In the genomic region with DNA sequence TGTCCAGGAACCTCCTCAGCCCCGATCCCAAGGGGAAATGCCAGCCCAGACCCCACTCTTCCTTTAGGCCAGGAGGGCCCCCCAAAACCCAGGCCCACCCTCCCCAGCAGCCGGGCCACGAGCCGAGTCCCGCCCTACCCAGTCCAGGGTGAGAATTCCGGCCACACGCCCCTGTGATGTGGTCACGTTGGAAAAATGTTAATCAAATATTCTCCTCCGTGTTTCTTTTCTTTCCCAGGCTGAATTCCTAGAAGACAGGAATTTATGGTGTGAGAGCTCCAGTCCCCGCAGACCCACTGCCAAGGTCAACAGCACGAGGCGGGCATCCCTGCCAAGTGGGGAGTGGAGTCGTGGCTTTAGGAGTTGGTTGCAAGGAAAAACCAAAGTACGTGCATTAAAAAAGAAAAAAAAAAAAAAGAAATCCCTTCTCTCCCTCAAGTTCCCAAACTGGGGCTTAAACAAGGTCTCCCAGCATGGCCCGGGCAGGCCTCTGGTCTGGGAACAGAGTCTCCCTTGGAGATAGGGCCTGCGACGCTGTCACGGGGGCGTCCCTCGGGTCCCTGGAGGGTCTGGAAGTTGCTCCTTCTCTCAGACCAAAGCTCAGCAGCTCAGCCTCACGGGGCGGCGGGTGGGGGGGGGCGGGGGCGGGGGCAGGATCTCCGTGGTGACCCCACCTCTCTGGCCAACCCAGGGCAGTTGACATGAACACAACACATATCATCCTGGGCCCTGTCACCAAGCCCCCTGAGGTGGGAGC, we compare ENCODE assay signal across 15 cellular contexts. TPM values are rescaled to one million over a fixed set of nuclear protein-coding genes. Genes with fewer than 3 reads are reported as not detected.
A peak's percentile ranks its signal among the peaks of the same experiment; 100 is the strongest.
DNase-seq lines count a peak whose midpoint lies in the region; ATAC-seq and FAIRE-seq lines count a peak whose summit lies in the region.
"Had no signal": no experiment of that assay in that cellular context is flagged by ENCODE, and none has a peak within 500 bp of the region (broad histone marks: within the 10 kb centered on the region; RNA-seq: fewer than 3 reads in every experiment).

No MANE protein-coding gene starts in this region.

- DNase-seq in SKM-1 treated with dmso at 0.1 percent for 144 hours (lab: John Stamatoyannopoulos, UW; ENCODE audit: unreplicated experiment) (peak; percentile 23), SKM-1 (lab: John Stamatoyannopoulos, UW; ENCODE audit: unreplicated experiment) (no peak), dermis blood vessel endothelial cell (peak; percentile 61), mucosa of gallbladder (ENCODE audit: low spot score) (peak; percentile 57), urothelium cell line (ENCODE audit: low spot score) (peak; percentile 58), islet precursor cell (no peak)
- DNase-seq: 8988T; activated CD4-positive, alpha-beta T cell treated with anti-CD3 and anti-CD28 coated beads, Interleukin-2, amount 50 U/mL, for 1 hour; activated naive CD4-positive, alpha-beta T cell treated with anti-CD3 and anti-CD28 coated beads for 36 hours; DMS79 treated with DMSO at 0.1 percent for 48 hours; KBM-7; NCI-H510A treated with DMSO at 0.1 percent for 48 hours had no signal

- no peak for FAIRE-seq in urothelium cell line (lab: Jason Lieb, UNC)

- ATAC-seq in HG03571 (IDR thresholded peaks at IDR 0.05; ENCODE audit: unreplicated experiment), result no peak
- ATAC-seq in GM21576 (IDR thresholded peaks at IDR 0.05; ENCODE audit: unreplicated experiment), result no peak
- ATAC-seq: GM23338 had no signal

RNA-seq across cellular contexts. Expression of gene ELN, which starts 28.1 kb away (rescaled TPM):
- 4.4 and 5.4 TPM in 2 replicates for total RNA-seq in dermis blood vessel endothelial cell
- 70.3 TPM for total RNA-seq in mucosa of gallbladder

Comparison
In these comparisons a context has a peak if more than half of its experiments do, and no peak if none do; other contexts are left out.
1. DNase-seq: peak in SKM-1 treated with dmso at 0.1 percent for 144 hours (single experiment), dermis blood vessel endothelial cell (single experiment), mucosa of gallbladder (single experiment) and urothelium cell line (single experiment); none in SKM-1 (single experiment) and islet precursor cell (single experiment).
2. RNA of gene ELN, which starts 28.1 kb away (total RNA-seq): 70.3 TPM in mucosa of gallbladder (single experiment); 4.4 to 5.4 TPM in dermis blood vessel endothelial cell; every median in the first group is over 10 times any median in the second.